In genomic region chrX:26032141-26032917, GRCh38 we compare ENCODE assay signal across 18 cellular contexts.
"Had no signal": no experiment of that assay in that cellular context is flagged by ENCODE, and none has a peak within 500 bp of the region (broad histone marks: within the 10 kb centered on the region; RNA-seq: fewer than 3 reads in every experiment).

No MANE protein-coding gene starts in this region.

- H3K36me3 Mint-ChIP-seq: activated naive CD8-positive, alpha-beta T cell treated with anti-CD3 and anti-CD28 coated beads for 36 hours had no signal

- H3K4me3 ChIP-seq: heart right ventricle, left lung, right lobe of liver, upper lobe of left lung had no signal

- H3K36me3 ChIP-seq: heart right ventricle, left lung, right lobe of liver, upper lobe of left lung had no signal

- H3K9me3 ChIP-seq: left lung, right lobe of liver, upper lobe of left lung had no signal

- ATAC-seq: heart right ventricle, left lung, right lobe of liver had no signal

- FAIRE-seq: frontal cortex, islet of Langerhans had no signal

- H3K4me3 Mint-ChIP-seq: activated CD4-positive, alpha-beta memory T cell treated with anti-CD3 and anti-CD28 coated beads, Interleukin-2, amount 10 ng/mL, durations not matched to agents 7 days and 5 days; activated naive CD8-positive, alpha-beta T cell treated with anti-CD3 and anti-CD28 coated beads for 36 hours; central memory CD8-positive, alpha-beta T cell; dendritic cell treated with granulocyte-macrophage colony-stimulating factor and Interleukin-4, amounts not matched to agents 40 ng/mL and 50 ng/mL, for 4 days; nephron had no signal

- H3K27me3 ChIP-seq: heart right ventricle, left lung, right lobe of liver, upper lobe of left lung had no signal

- DNase-seq: activated CD4-positive, alpha-beta memory T cell treated with anti-CD3 and anti-CD28 coated beads, Interleukin-2, amount 10 ng/mL, durations not matched to agents 7 days and 5 days; activated gamma-delta T cell; activated naive CD8-positive, alpha-beta T cell treated with anti-CD3 and anti-CD28 coated beads for 36 hours; activated T-cell treated with anti-CD3 and anti-CD28 coated beads, Interleukin-2, amount 50 U/mL, for 48 hours; erythroblast; heart right ventricle; left lung; mesenchymal stem cell; occipital lobe; right lobe of liver; stimulated activated naive CD4-positive, alpha-beta T cell; upper lobe of left lung had no signal

- H3K4me1 ChIP-seq: heart right ventricle, left lung, right lobe of liver, upper lobe of left lung had no signal

- H3K4me1 Mint-ChIP-seq: activated CD4-positive, alpha-beta memory T cell treated with anti-CD3 and anti-CD28 coated beads, Interleukin-2, amount 10 ng/mL, durations not matched to agents 7 days and 5 days; activated naive CD8-positive, alpha-beta T cell treated with anti-CD3 and anti-CD28 coated beads for 36 hours; central memory CD8-positive, alpha-beta T cell; nephron had no signal

- H3K27ac Mint-ChIP-seq: activated CD4-positive, alpha-beta memory T cell treated with anti-CD3 and anti-CD28 coated beads, Interleukin-2, amount 10 ng/mL, durations not matched to agents 7 days and 5 days; activated naive CD8-positive, alpha-beta T cell treated with anti-CD3 and anti-CD28 coated beads for 36 hours; dendritic cell treated with granulocyte-macrophage colony-stimulating factor and Interleukin-4, amounts not matched to agents 40 ng/mL and 50 ng/mL, for 4 days; nephron; progenitor cell of endocrine pancreas had no signal

- H3K27me3 Mint-ChIP-seq: activated CD4-positive, alpha-beta memory T cell treated with anti-CD3 and anti-CD28 coated beads, Interleukin-2, amount 10 ng/mL, durations not matched to agents 7 days and 5 days; activated naive CD8-positive, alpha-beta T cell treated with anti-CD3 and anti-CD28 coated beads for 36 hours; central memory CD8-positive, alpha-beta T cell; dendritic cell treated with granulocyte-macrophage colony-stimulating factor and Interleukin-4, amounts not matched to agents 40 ng/mL and 50 ng/mL, for 4 days; progenitor cell of endocrine pancreas had no signal

- H3K27ac ChIP-seq: heart right ventricle, left lung, right lobe of liver, upper lobe of left lung had no signal

- H3K9me3 Mint-ChIP-seq: dendritic cell treated with granulocyte-macrophage colony-stimulating factor and Interleukin-4, amounts not matched to agents 40 ng/mL and 50 ng/mL, for 4 days had no signal
